In genomic region chr4:78938868-78939666, GRCh38 we compare ENCODE assay signal across 1 cellular context.
TF ChIP-seq lines count a peak whose summit lies in the region.

Gene PAQR3 (minus strand): TSS chr4:78939438. CDS start chr4:78939224, 214 bp downstream.

TF ChIP-seq in K562, 482 proteins besides CTCF, POLR2A, EP300 and RAD21 (continued from another document and continues in another):
- peak; percentile 91 for TF ChIP-seq CCNT2 (IDR thresholded peaks at IDR 0.05; ENCODE audit: borderline replicate concordance, extremely low read depth, insufficient read length, low read depth, low read length)
- no peak for TF ChIP-seq NR3C1 (CRISPR knock-in tag; IDR thresholded peaks at IDR 0.05)
- no peak for TF ChIP-seq ZNF561 (CRISPR knock-in tag; conservative IDR thresholded peaks at IDR 0.05)
- TF ChIP-seq HDAC1 (IDR thresholded peaks at IDR 0.05): peak in 1 of 2 experiments; percentile 57; a peak in 2 of 4 replicates
- TF ChIP-seq ZBTB12 (CRISPR knock-in tag; IDR thresholded peaks at IDR 0.05): peak; percentile 90
- TF ChIP-seq ZFP30 (CRISPR knock-in tag; IDR thresholded peaks at IDR 0.05; ENCODE audit: borderline replicate concordance): no peak
- TF ChIP-seq HDAC2 (IDR thresholded peaks at IDR 0.05): 0 out of 2 replicates have a peak, but pooled peaks have one; percentile 27
- TF ChIP-seq RBM25 (IDR thresholded peaks at IDR 0.05; ENCODE audit: low read depth, low read length, severe bottlenecking): peak; percentile 91
- peak; percentile 95 for TF ChIP-seq RBBP5 (IDR thresholded peaks at IDR 0.05; ENCODE audit: borderline replicate concordance, insufficient read depth, low read length, poor library complexity, severe bottlenecking)
- no peak for TF ChIP-seq ESRRB (CRISPR knock-in tag; IDR thresholded peaks at IDR 0.05; ENCODE audit: borderline replicate concordance)
- peak; percentile 14; the same call in 1 of the 2 replicates for TF ChIP-seq SOX6 (IDR thresholded peaks at IDR 0.05)
- no peak for TF ChIP-seq FOS (IDR thresholded peaks at IDR 0.05; ENCODE audit: extremely low read depth, insufficient read length)
- TF ChIP-seq ZNF311 (CRISPR knock-in tag; IDR thresholded peaks at IDR 0.05): no peak
- no peak for TF ChIP-seq SMARCB1 (IDR thresholded peaks at IDR 0.05; ENCODE audit: insufficient read length, low read depth)
- no peak; the same call in 1 of the 2 replicates for TF ChIP-seq SMARCC2 (IDR thresholded peaks at IDR 0.05; ENCODE audit: low read depth)
- no peak for TF ChIP-seq RBM34 (IDR thresholded peaks at IDR 0.05; ENCODE audit: borderline replicate concordance, insufficient read depth, low read length)
- no peak for TF ChIP-seq CEBPB (tag; IDR thresholded peaks at IDR 0.05)
- peak; percentile 71 for TF ChIP-seq MYC (IDR thresholded peaks at IDR 0.05; ENCODE audit: low read depth, low read length)
- no peak for TF ChIP-seq MYC (CRISPR knock-in tag; IDR thresholded peaks at IDR 0.05; ENCODE audit: borderline replicate concordance, low read depth)
- TF ChIP-seq ETV6 (IDR thresholded peaks at IDR 0.05; ENCODE audit: borderline replicate concordance in 1 of 2, low read depth in 2 of 2, low read length in 1 of 2): no peak
- no peak for TF ChIP-seq ETV6 (CRISPR knock-in tag; IDR thresholded peaks at IDR 0.05; ENCODE audit: borderline replicate concordance)
- TF ChIP-seq OTX1 (CRISPR knock-in tag; IDR thresholded peaks at IDR 0.05): no peak
- TF ChIP-seq CGGBP1 (CRISPR knock-in tag; IDR thresholded peaks at IDR 0.05): no peak
- TF ChIP-seq E2F5 (CRISPR knock-in tag; IDR thresholded peaks at IDR 0.05): no peak
- peak; percentile 72 for TF ChIP-seq ZFX (CRISPR knock-in tag; IDR thresholded peaks at IDR 0.05)
- TF ChIP-seq FOXM1 (IDR thresholded peaks at IDR 0.05; ENCODE audit: low read depth): no peak
- peak; percentile 28; the same call in 1 of the 2 replicates for TF ChIP-seq FOXM1 (CRISPR knock-in tag; IDR thresholded peaks at IDR 0.05; ENCODE audit: low read depth)
- no peak for TF ChIP-seq HSF4 (CRISPR knock-in tag; IDR thresholded peaks at IDR 0.05; ENCODE audit: borderline replicate concordance)
- TF ChIP-seq SUPT5H (IDR thresholded peaks at IDR 0.05): peak; percentile 60; the same call in 1 of the 2 replicates
- 0 out of 2 replicates have a peak, but pooled peaks have one; percentile 42 for TF ChIP-seq TRIM25 (IDR thresholded peaks at IDR 0.05; ENCODE audit: borderline replicate concordance)
- TF ChIP-seq IRF1 (CRISPR knock-in tag; IDR thresholded peaks at IDR 0.05; ENCODE audit: borderline replicate concordance): no peak
- TF ChIP-seq SMC3 (conservative IDR thresholded peaks at IDR 0.05; ENCODE audit: insufficient read depth, low read depth, low read length): 0 out of 2 replicates have a peak, but pooled peaks have one; percentile 20
- TF ChIP-seq MAX (CRISPR knock-in tag; IDR thresholded peaks at IDR 0.05): peak; percentile 30; the same call in 1 of the 2 replicates
- TF ChIP-seq TGIF2 (CRISPR knock-in tag; IDR thresholded peaks at IDR 0.05): no peak
- peak; percentile 92 for TF ChIP-seq HNRNPLL (IDR thresholded peaks at IDR 0.05; ENCODE audit: low read depth, low read length, poor library complexity, severe bottlenecking)
- no peak for TF ChIP-seq ZNF274 (IDR thresholded peaks at IDR 0.05; ENCODE audit: borderline replicate concordance, low read depth, low read length)
- TF ChIP-seq CAMTA2 (CRISPR knock-in tag; conservative IDR thresholded peaks at IDR 0.05): no peak
- no peak for TF ChIP-seq ZNF41 (CRISPR knock-in tag; conservative IDR thresholded peaks at IDR 0.05)
- no peak for TF ChIP-seq SP1 (CRISPR knock-in tag; IDR thresholded peaks at IDR 0.05)
- TF ChIP-seq TBP (optimal IDR thresholded peaks at IDR 0.05; ENCODE audit: low read depth, low read length): peak; percentile 75
- no peak for TF ChIP-seq HMGXB4 (CRISPR knock-in tag; IDR thresholded peaks at IDR 0.05)
- no peak for TF ChIP-seq EZH2 (IDR thresholded peaks at IDR 0.05; ENCODE audit: borderline replicate concordance, low read depth, low read length)
- no peak for TF ChIP-seq ZNF277 (CRISPR knock-in tag; IDR thresholded peaks at IDR 0.05; ENCODE audit: borderline replicate concordance)
- no peak for TF ChIP-seq NUFIP1 (IDR thresholded peaks at IDR 0.05; ENCODE audit: partially characterized antibody)
- TF ChIP-seq PTTG1 (tag; IDR thresholded peaks at IDR 0.05; ENCODE audit: low read depth): no peak
- TF ChIP-seq FOXP1 (CRISPR knock-in tag; IDR thresholded peaks at IDR 0.05): peak; percentile 75; the same call in 1 of the 2 replicates
- peak; percentile 92 for TF ChIP-seq GATAD2B (IDR thresholded peaks at IDR 0.05; ENCODE audit: borderline replicate concordance)
- no peak for TF ChIP-seq NCOA2 (IDR thresholded peaks at IDR 0.05; ENCODE audit: partially characterized antibody in 2 of 2)
- TF ChIP-seq SRF (CRISPR knock-in tag; IDR thresholded peaks at IDR 0.05): no peak
- TF ChIP-seq ZNF589 (CRISPR knock-in tag; IDR thresholded peaks at IDR 0.05; ENCODE audit: low read depth): no peak
- TF ChIP-seq POU5F1 (IDR thresholded peaks at IDR 0.05; ENCODE audit: borderline replicate concordance, low read depth, low read length, partially characterized antibody): no peak
- TF ChIP-seq MAFK (IDR thresholded peaks at IDR 0.05; ENCODE audit: low read length): no peak
- 0 out of 4 replicates have a peak, but pooled peaks of 1 of the 2 experiments have one; percentile 71 for TF ChIP-seq MLX (CRISPR knock-in tag; conservative IDR thresholded peaks at IDR 0.05)
- TF ChIP-seq E2F1 (CRISPR knock-in tag; IDR thresholded peaks at IDR 0.05): no peak
- no peak for TF ChIP-seq ZBTB43 (CRISPR knock-in tag; IDR thresholded peaks at IDR 0.05)
- TF ChIP-seq CLOCK (CRISPR knock-in tag; IDR thresholded peaks at IDR 0.05; ENCODE audit: borderline replicate concordance): no peak
